In the genomic region with DNA sequence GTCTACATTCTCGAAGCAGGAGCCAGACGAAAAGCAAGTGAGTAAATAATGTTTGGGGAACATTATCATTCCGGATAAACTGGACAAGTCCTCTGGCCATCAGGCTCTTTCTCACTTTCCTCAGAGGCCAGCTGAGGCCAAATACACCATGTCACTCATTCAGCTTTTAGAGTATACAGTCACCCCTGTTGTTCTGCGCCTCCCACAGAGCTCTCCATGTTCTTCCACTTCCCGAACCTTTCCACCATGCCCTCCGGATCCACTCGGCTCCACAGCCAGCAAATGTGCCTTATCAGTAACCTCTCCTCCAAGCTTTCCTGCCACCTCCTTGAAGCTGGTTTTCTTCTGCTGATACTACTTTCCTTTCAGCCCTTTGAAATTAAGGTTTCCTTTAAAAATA, we compare ENCODE assay signal across 1 cellular context.
TF ChIP-seq lines count a peak whose summit lies in the region.

No MANE protein-coding gene starts in this region.

TF ChIP-seq in SK-N-SH treated with all-trans-retinoic acid at 6 μM for 48 hours, 23 proteins besides CTCF, POLR2A, EP300 and RAD21 (continued from another document):
- TF ChIP-seq, protein P1, sequence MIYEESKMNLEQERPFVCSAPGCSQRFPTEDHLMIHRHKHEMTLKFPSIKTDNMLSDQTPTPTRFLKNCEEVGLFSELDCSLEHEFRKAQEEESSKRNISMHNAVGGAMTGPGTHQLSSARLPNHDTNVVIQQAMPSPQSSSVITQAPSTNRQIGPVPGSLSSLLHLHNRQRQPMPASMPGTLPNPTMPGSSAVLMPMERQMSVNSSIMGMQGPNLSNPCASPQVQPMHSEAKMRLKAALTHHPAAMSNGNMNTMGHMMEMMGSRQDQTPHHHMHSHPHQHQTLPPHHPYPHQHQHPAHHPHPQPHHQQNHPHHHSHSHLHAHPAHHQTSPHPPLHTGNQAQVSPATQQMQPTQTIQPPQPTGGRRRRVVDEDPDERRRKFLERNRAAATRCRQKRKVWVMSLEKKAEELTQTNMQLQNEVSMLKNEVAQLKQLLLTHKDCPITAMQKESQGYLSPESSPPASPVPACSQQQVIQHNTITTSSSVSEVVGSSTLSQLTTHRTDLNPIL (CRISPR knock-in tag; IDR thresholded peaks at IDR 0.05; ENCODE audit: low read depth): no peak
- TF ChIP-seq, protein P2, sequence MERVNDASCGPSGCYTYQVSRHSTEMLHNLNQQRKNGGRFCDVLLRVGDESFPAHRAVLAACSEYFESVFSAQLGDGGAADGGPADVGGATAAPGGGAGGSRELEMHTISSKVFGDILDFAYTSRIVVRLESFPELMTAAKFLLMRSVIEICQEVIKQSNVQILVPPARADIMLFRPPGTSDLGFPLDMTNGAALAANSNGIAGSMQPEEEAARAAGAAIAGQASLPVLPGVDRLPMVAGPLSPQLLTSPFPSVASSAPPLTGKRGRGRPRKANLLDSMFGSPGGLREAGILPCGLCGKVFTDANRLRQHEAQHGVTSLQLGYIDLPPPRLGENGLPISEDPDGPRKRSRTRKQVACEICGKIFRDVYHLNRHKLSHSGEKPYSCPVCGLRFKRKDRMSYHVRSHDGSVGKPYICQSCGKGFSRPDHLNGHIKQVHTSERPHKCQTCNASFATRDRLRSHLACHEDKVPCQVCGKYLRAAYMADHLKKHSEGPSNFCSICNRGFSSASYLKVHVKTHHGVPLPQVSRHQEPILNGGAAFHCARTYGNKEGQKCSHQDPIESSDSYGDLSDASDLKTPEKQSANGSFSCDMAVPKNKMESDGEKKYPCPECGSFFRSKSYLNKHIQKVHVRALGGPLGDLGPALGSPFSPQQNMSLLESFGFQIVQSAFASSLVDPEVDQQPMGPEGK (CRISPR knock-in tag; IDR thresholded peaks at IDR 0.05; ENCODE audit: borderline replicate concordance): no peak
- TF ChIP-seq CSDC2 (CRISPR knock-in tag; IDR thresholded peaks at IDR 0.05): no peak
